21 cellular contexts compared by ENCODE assay signal in the genomic region with DNA sequence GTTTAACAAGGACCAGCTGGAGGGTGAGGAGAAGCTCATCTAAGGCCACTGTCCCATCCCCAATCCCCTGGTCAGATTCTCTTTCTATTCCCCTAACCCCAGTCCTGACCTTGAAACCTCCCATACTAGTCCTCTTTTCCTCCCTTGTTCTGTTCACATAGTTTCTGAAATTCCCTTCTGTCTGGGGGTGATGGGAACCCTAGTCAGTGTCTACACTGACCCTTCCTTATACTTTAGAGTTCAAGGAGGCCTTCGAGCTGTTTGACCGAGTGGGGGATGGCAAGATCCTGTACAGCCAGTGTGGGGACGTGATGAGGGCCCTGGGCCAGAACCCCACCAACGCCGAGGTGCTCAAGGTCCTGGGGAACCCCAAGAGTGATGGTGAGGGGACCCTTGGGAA. TPM values are rescaled to one million over a fixed set of nuclear protein-coding genes. Genes with fewer than 3 reads are reported as not detected.
A peak's percentile ranks its signal among the peaks of the same experiment; 100 is the strongest.
DNase-seq lines count a peak whose midpoint lies in the region; ATAC-seq and TF ChIP-seq lines count a peak whose summit lies in the region.
"Had no signal": no experiment of that assay in that cellular context is flagged by ENCODE, and none has a peak within 500 bp of the region (broad histone marks: within the 10 kb centered on the region; RNA-seq: fewer than 3 reads in every experiment).

No MANE protein-coding gene starts in this region.

- no peaks in the 10 kb centered on the region for H3K9me3 ChIP-seq in psoas muscle
- H3K9me3 ChIP-seq: Peyer's patch, vagina had no signal

- H3K4me1 ChIP-seq in psoas muscle, result peaks cover 30% of the 10 kb centered on the region

- H3K9me3 Mint-ChIP-seq in activated CD4-positive, alpha-beta T cell treated with anti-CD3 and anti-CD28 coated beads, Interleukin-2, amount 10 ng/mL, durations not matched to agents 7 days and 5 days, result no peaks in the 10 kb centered on the region
- no peaks in the 10 kb centered on the region for H3K9me3 Mint-ChIP-seq in endothelial cell (ENCODE audit: unreplicated experiment)
- H3K9me3 Mint-ChIP-seq: activated naive CD4-positive, alpha-beta T cell treated with anti-CD3 and anti-CD28 coated beads, Interleukin-2, amount 50 U/mL, for 24 hours had no signal

- intact Hi-C loops in psoas muscle (cut with DNase I) (loop anchor here in 1 of 2 donors (5.0 kb wide), 1 partner anchor 33 kb away; no protein-coding TSS in a partner anchor), Right ventricle myocardium inferior (cut with DNase I) (loop anchor here (5.0 kb wide), 1 partner anchor 38 kb away; the partner anchor contains the start of genes RPL41 and ZC3H10)

- H3K4me3 ChIP-seq in psoas muscle, result peak overlapping the region; percentile 75
- H3K4me3 ChIP-seq: Peyer's patch, vagina had no signal

- H3K4me1 Mint-ChIP-seq in activated CD4-positive, alpha-beta T cell treated with anti-CD3 and anti-CD28 coated beads, Interleukin-2, amount 10 ng/mL, durations not matched to agents 7 days and 5 days, result peaks cover 64% of the 10 kb centered on the region
- H3K4me1 Mint-ChIP-seq in endothelial cell (ENCODE audit: unreplicated experiment), result peaks cover 47% of the 10 kb centered on the region

- H3K27ac ChIP-seq in RWPE1, result peak overlapping the region; percentile 97
- peak overlapping the region; percentile 90 for H3K27ac ChIP-seq in psoas muscle
- H3K27ac ChIP-seq: brain microvascular endothelial cell, Peyer's patch, vagina had no signal

- no peak for TF ChIP-seq CTCF in RWPE1 (conservative IDR thresholded peaks at IDR 0.05; ENCODE audit: low read depth)
- TF ChIP-seq CTCF in endothelial cell (IDR thresholded peaks at IDR 0.05; ENCODE audit: unreplicated experiment), result no peak
- no peak for TF ChIP-seq CTCF in psoas muscle (IDR thresholded peaks at IDR 0.05)

- POLR2A ChIA-PET in activated CD4-positive, alpha-beta T cell treated with anti-CD3 and anti-CD28 coated beads, Interleukin-2, amount 10 ng/mL, durations not matched to agents 7 days and 5 days (lab: Charles Lee), result no interaction called here
- POLR2A ChIA-PET in RWPE1 (lab: Yijun Ruan, JAX; ENCODE audit: low non-redundant PET), result interaction anchor here (1.2 kb wide), 1 partner anchor 34 kb away, joined by 3 read pairs; no protein-coding TSS in a partner anchor

- DNase-seq in activated CD4-positive, alpha-beta T cell treated with anti-CD3 and anti-CD28 coated beads, Interleukin-2, amount 10 ng/mL, durations not matched to agents 7 days and 5 days, result no peak
- no peak for DNase-seq in activated CD4-positive, alpha-beta T cell treated with anti-CD3 and anti-CD28 coated beads, Interleukin-2, amount 50 U/mL, for 4 hours
- no peak for DNase-seq in RWPE1 (ENCODE audit: low spot score)
- DNase-seq in endothelial cell (ENCODE audit: low spot score), result no peak
- DNase-seq in psoas muscle, result no peak
- no peak for DNase-seq in NCI-H1048 (lab: John Stamatoyannopoulos, UW)
- no peak for DNase-seq in iPS-NIHi7 (ENCODE audit: extremely low spot score)
- DNase-seq in Right ventricle myocardium inferior (ENCODE audit: missing footprints), result no peak
- DNase-seq: activated CD4-positive, alpha-beta T cell treated with anti-CD3 and anti-CD28 coated beads for 4 hours; brain microvascular endothelial cell; hypothalamus; mammary epithelial cell; MM.1S; NCI-H1694; NCI-H774; stimulated activated CD4-positive, alpha-beta T cell treated with anti-CD3 and anti-CD28 coated beads, Interleukin-4, amount 100 ng/mL, for 24 hours had no signal

- CTCF ChIA-PET in activated CD4-positive, alpha-beta T cell treated with anti-CD3 and anti-CD28 coated beads, Interleukin-2, amount 10 ng/mL, durations not matched to agents 7 days and 5 days (lab: Charles Lee), result interaction anchor here (1.0 to 2.7 kb wide), 7 partner anchors 9 to 47 kb away, joined by 3 to 14 read pairs (median 4); partner anchors contain the start of genes ESYT1, SMARCC2 and ZC3H10
- CTCF ChIA-PET in RWPE1 (lab: Yijun Ruan, JAX), result no interaction called here

- H3K4me3 Mint-ChIP-seq in activated CD4-positive, alpha-beta T cell treated with anti-CD3 and anti-CD28 coated beads, Interleukin-2, amount 10 ng/mL, durations not matched to agents 7 days and 5 days, result peak overlapping the region; percentile 3
- peak overlapping the region; percentile 84 for H3K4me3 Mint-ChIP-seq in endothelial cell (ENCODE audit: unreplicated experiment)

- ATAC-seq in psoas muscle, result no peak
- no peak for ATAC-seq in Right ventricle myocardium inferior
- ATAC-seq: HCT116, SK-N-SH treated with all-trans-retinoic acid at 6 μM for 48 hours had no signal

- peaks cover 4 to 8% of the 10 kb centered on the region in 2 donors for H3K36me3 ChIP-seq in psoas muscle (ENCODE audit: insufficient read depth in 1 of 2, low read depth in 1 of 2)

- peaks cover 38% of the 10 kb centered on the region for H3K36me3 Mint-ChIP-seq in activated CD4-positive, alpha-beta T cell treated with anti-CD3 and anti-CD28 coated beads, Interleukin-2, amount 10 ng/mL, durations not matched to agents 7 days and 5 days (ENCODE audit: low read depth)
- peaks cover 29% of the 10 kb centered on the region for H3K36me3 Mint-ChIP-seq in endothelial cell (ENCODE audit: low read depth, unreplicated experiment)

- H3K27me3 Mint-ChIP-seq in activated CD4-positive, alpha-beta T cell treated with anti-CD3 and anti-CD28 coated beads, Interleukin-2, amount 10 ng/mL, durations not matched to agents 7 days and 5 days, result no peaks in the 10 kb centered on the region
- H3K27me3 Mint-ChIP-seq in endothelial cell (ENCODE audit: unreplicated experiment), result peaks cover 30% of the 10 kb centered on the region
- H3K27me3 Mint-ChIP-seq: activated naive CD4-positive, alpha-beta T cell treated with anti-CD3 and anti-CD28 coated beads, Interleukin-2, amount 50 U/mL, for 24 hours had no signal

- H3K27ac Mint-ChIP-seq in activated CD4-positive, alpha-beta T cell treated with anti-CD3 and anti-CD28 coated beads, Interleukin-2, amount 10 ng/mL, durations not matched to agents 7 days and 5 days, result peak overlapping the region; percentile 1
- H3K27ac Mint-ChIP-seq in endothelial cell (ENCODE audit: unreplicated experiment), result peak overlapping the region; percentile 75

- 73 to 79% (median 74%) methylated on average over 5 of the region's 5 CpGs for WGBS in psoas muscle, 3 donors

- no peaks in the 10 kb centered on the region for H3K27me3 ChIP-seq in psoas muscle (ENCODE audit: insufficient read depth in 3 of 3, low read length in 2 of 3)
- H3K27me3 ChIP-seq: brain microvascular endothelial cell, Peyer's patch, vagina had no signal

RNA-seq across cellular contexts. Expression of gene MYL6B, which starts 2.4 kb away (rescaled TPM):
- 10 to 100 TPM; 56.6 to 63.4 TPM for total RNA-seq in activated CD4-positive, alpha-beta T cell treated with anti-CD3 and anti-CD28 coated beads, Interleukin-2, amount 10 ng/mL, durations not matched to agents 7 days and 5 days
- total RNA-seq in endothelial cell (ENCODE audit: unreplicated experiment) (170 TPM), psoas muscle (1,000 to 10,000 TPM in 1 of 4 donors, 100 to 1,000 TPM in 3; 113 to 2,222 (median 606) TPM), Right ventricle myocardium inferior (45.8 TPM)
- polyA plus RNA-seq in psoas muscle, result 100 to 1,000 TPM; 151 to 786 (median 413) TPM

RNA-seq across cellular contexts. Expression of gene MYL6, which starts 3.3 kb away (rescaled TPM):
- 1,000 to 10,000 TPM; 1,336 to 1,525 TPM for total RNA-seq in activated CD4-positive, alpha-beta T cell treated with anti-CD3 and anti-CD28 coated beads, Interleukin-2, amount 10 ng/mL, durations not matched to agents 7 days and 5 days
- total RNA-seq in endothelial cell (ENCODE audit: unreplicated experiment) (2,481 TPM), psoas muscle (100 to 1,000 TPM; 216 to 395 (median 291) TPM), Right ventricle myocardium inferior (673 TPM)
- 100 to 1,000 TPM; 384 to 711 (median 489) TPM for polyA plus RNA-seq in psoas muscle

RNA-seq across cellular contexts. Expression of gene ESYT1, which starts 26.8 kb away (rescaled TPM):
- total RNA-seq in activated CD4-positive, alpha-beta T cell treated with anti-CD3 and anti-CD28 coated beads, Interleukin-2, amount 10 ng/mL, durations not matched to agents 7 days and 5 days, result 100 to 1,000 TPM; 367 to 399 TPM
- 302 TPM for total RNA-seq in endothelial cell (ENCODE audit: unreplicated experiment)
- 10 to 100 TPM; 36.7 to 57.4 (median 44.4) TPM for total RNA-seq in psoas muscle
- polyA plus RNA-seq in psoas muscle, result 10 to 100 TPM; 20.2 to 40.6 (median 21.0) TPM
- 33.6 TPM for total RNA-seq in Right ventricle myocardium inferior

RNA-seq across cellular contexts. Expression of gene SMARCC2, which starts 34.5 kb away (rescaled TPM):
- 100 to 1,000 TPM; 140 to 173 TPM for total RNA-seq in activated CD4-positive, alpha-beta T cell treated with anti-CD3 and anti-CD28 coated beads, Interleukin-2, amount 10 ng/mL, durations not matched to agents 7 days and 5 days
- total RNA-seq in endothelial cell (ENCODE audit: unreplicated experiment) (105 TPM), psoas muscle (10 to 100 TPM; 49.8 to 78.7 (median 69.7) TPM), Right ventricle myocardium inferior (68.8 TPM)
- polyA plus RNA-seq in psoas muscle, result 10 to 100 TPM; 16.5 to 46.1 (median 26.5) TPM

RNA-seq across cellular contexts. Expression of gene ZC3H10, which starts 36.8 kb away (rescaled TPM):
- total RNA-seq in activated CD4-positive, alpha-beta T cell treated with anti-CD3 and anti-CD28 coated beads, Interleukin-2, amount 10 ng/mL, durations not matched to agents 7 days and 5 days, result 1 to 10 TPM; 8.2 to 9.1 TPM
- 10.4 TPM for total RNA-seq in endothelial cell (ENCODE audit: unreplicated experiment)
- 10 to 100 TPM in 1 of 4 donors, 1 to 10 TPM in 3; 5.0 to 10.3 (median 6.6) TPM for total RNA-seq in psoas muscle
- 1 to 10 TPM; 3.5 to 7.8 (median 4.5) TPM for polyA plus RNA-seq in psoas muscle
- 7.3 TPM for total RNA-seq in Right ventricle myocardium inferior
